Comparison of ENCODE assay signal across 29 cellular contexts in the genomic region with DNA sequence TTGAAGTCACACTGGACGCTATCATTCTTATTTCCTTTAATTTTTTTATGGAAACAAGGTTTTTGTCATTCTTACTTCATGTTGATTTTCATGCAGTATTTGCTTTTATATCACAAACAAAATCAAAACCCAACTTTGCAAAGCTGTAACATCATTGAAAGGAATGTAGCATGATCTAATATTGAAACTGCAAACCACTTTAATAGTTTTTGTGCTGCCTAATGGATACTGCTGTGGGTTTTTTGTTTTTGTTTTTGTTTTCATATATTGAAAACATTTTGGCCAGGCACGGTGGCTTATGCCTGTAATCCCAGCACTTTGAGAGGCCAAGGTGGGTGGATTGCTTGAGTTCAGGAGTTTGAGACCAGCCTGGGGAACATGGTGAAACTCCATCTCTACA.
DNase-seq lines count a peak whose midpoint lies in the region; ATAC-seq and TF ChIP-seq lines count a peak whose summit lies in the region.
"Had no signal": no experiment of that assay in that cellular context is flagged by ENCODE, and none has a peak within 500 bp of the region (broad histone marks: within the 10 kb centered on the region; RNA-seq: fewer than 3 reads in every experiment).

No MANE protein-coding gene starts in this region.

- H3F3A ChIP-seq in GM23248 (ENCODE audit: insufficient read depth), result no peaks in the 10 kb centered on the region; the same call in 1 of the 2 replicates

- no peaks in the 10 kb centered on the region for H3K9me2 ChIP-seq in GM23248 (ENCODE audit: insufficient read depth)
- H3K9me2 ChIP-seq: SK-N-SH had no signal

- no peak overlapping the region for H3K9ac ChIP-seq in adipocyte (ENCODE audit: low read length)
- H3K9ac ChIP-seq in GM23248, result no peak overlapping the region
- H3K9ac ChIP-seq: BLaER1, SK-N-SH had no signal

- intact Hi-C loops in heart right ventricle (cut with DNase I), result no loop called here

- no peaks in the 10 kb centered on the region for H3K79me2 ChIP-seq in GM23248 (ENCODE audit: insufficient read depth)

- H3K27me3 ChIP-seq in adipocyte (replicated peaks; ENCODE audit: control insufficient read depth, insufficient read depth, low read length), result no peaks in the 10 kb centered on the region
- H3K27me3 ChIP-seq in GM23248 (replicated peaks; ENCODE audit: insufficient read depth), result no peaks in the 10 kb centered on the region
- no peaks in the 10 kb centered on the region for H3K27me3 ChIP-seq in heart right ventricle
- H3K27me3 ChIP-seq: BLaER1, body of pancreas, right lobe of liver, upper lobe of left lung had no signal

- TF ChIP-seq CTCF in heart right ventricle (IDR thresholded peaks at IDR 0.05), result no peak

- H3K36me3 ChIP-seq in adipocyte (ENCODE audit: control insufficient read depth, insufficient read depth, low read length, severe bottlenecking) (no peaks in the 10 kb centered on the region), GM23248 (ENCODE audit: low read depth) (no peaks in the 10 kb centered on the region), heart right ventricle (no peaks in the 10 kb centered on the region)
- H3K36me3 ChIP-seq: BLaER1, right lobe of liver, upper lobe of left lung had no signal

- no peak overlapping the region for H2AFZ ChIP-seq in GM23248
- H2AFZ ChIP-seq: GM23338 had no signal

- 42 to 46% methylated on average over 2 of the region's 2 CpGs for WGBS in GM23248 (ENCODE audit: low coverage in 1 of 2, low lambda C conversion rate in 2 of 2, missing lambda C conversion rate in 2 of 2), 2 experiments
- WGBS in heart right ventricle, 2 donors, result 69 to 72% methylated on average over 2 of the region's 2 CpGs

- no peaks in the 10 kb centered on the region for H4K20me1 ChIP-seq in GM23248 (ENCODE audit: insufficient read depth)
- H4K20me1 ChIP-seq: BLaER1 had no signal

- H3K27ac ChIP-seq in GM23248 (no peak overlapping the region), heart right ventricle (no peak overlapping the region)
- H3K27ac ChIP-seq: BLaER1, body of pancreas, right lobe of liver, upper lobe of left lung, VCaP had no signal

- H3K4me3 ChIP-seq in adipocyte (ENCODE audit: low read length) (no peak overlapping the region), GM23248 (no peak overlapping the region), heart right ventricle (no peak overlapping the region)
- H3K4me3 ChIP-seq: BLaER1, body of pancreas, GM23338, right lobe of liver, upper lobe of left lung had no signal

- in situ Hi-C loops in GM23248 (cut with MboI), result no loop called here

- H3K4me1 ChIP-seq in adipocyte (ENCODE audit: control insufficient read depth, insufficient read depth, low read length), result no peaks in the 10 kb centered on the region
- H3K4me1 ChIP-seq in GM23248 (ENCODE audit: insufficient read depth), result peaks cover 9% of the 10 kb centered on the region
- H3K4me1 ChIP-seq in heart right ventricle, result peaks cover 0 to 6% (median 0%) of the 10 kb centered on the region in 9 donors
- H3K4me1 ChIP-seq: BLaER1, upper lobe of left lung had no signal

- H3K9me3 ChIP-seq in adipocyte (ENCODE audit: control insufficient read depth, low read length) (no peaks in the 10 kb centered on the region), GM23248 (ENCODE audit: low read depth) (no peaks in the 10 kb centered on the region), heart right ventricle (no peaks in the 10 kb centered on the region)
- H3K9me3 ChIP-seq: BLaER1, body of pancreas, right lobe of liver, SK-N-SH, upper lobe of left lung had no signal

- no peak overlapping the region for H3K4me2 ChIP-seq in GM23248 (ENCODE audit: unreplicated experiment)
- H3K4me2 ChIP-seq: BLaER1, GM23338, SK-N-SH had no signal

- ATAC-seq in GM18502 (IDR thresholded peaks at IDR 0.05; ENCODE audit: poor library complexity, unreplicated experiment) (peak; percentile 50), GM21360 (IDR thresholded peaks at IDR 0.05; ENCODE audit: unreplicated experiment) (peak; percentile 48), HG02885 (IDR thresholded peaks at IDR 0.05; ENCODE audit: poor library complexity, unreplicated experiment) (peak; percentile 64), HG03135 (IDR thresholded peaks at IDR 0.05; ENCODE audit: unreplicated experiment) (no peak), heart right ventricle (no peak)
- ATAC-seq: body of pancreas; GM23338; left lobe of liver; right lobe of liver; stimulated activated effector memory CD8-positive, alpha-beta T cell treated with anti-CD3 and anti-CD28 coated beads, Interleukin-12 subunit alpha, Interleukin-12 subunit beta, amount 100 ng/mL, for 72 hours had no signal

- DNase-seq in adipocyte (ENCODE audit: low read depth) (peak; percentile 6), GM23248 (no peak), middle frontal gyrus (ENCODE audit: extremely low spot score, low spot score) (no peak), heart right ventricle (no peak)
- DNase-seq: activated CD4-positive, alpha-beta T cell treated with anti-CD3 and anti-CD28 coated beads for 4 hours; activated T-cell treated with anti-CD3 and anti-CD28 coated beads, Interleukin-2, amount 50 U/mL, for 1 hour; body of pancreas; dermis blood vessel endothelial cell; hypothalamus; immature natural killer cell; Kasumi-1; MV-4-11; NCI-H510A; posterior cingulate gyrus; right lobe of liver; SK-N-SH; stimulated activated CD4-positive, alpha-beta T cell treated with anti-CD3 and anti-CD28 coated beads, Interleukin-12 subunit alpha, Interleukin-12 subunit beta, amount 100 ng/mL, for 4 hours; stimulated activated CD4-positive, alpha-beta T cell treated with anti-CD3 and anti-CD28 coated beads, Interleukin-4, amount 100 ng/mL, for 24 hours; T-helper 2 cell; upper lobe of left lung had no signal

Comparison
In these comparisons a context has a peak if more than half of its experiments do, and no peak if none do; other contexts are left out.
1. ATAC-seq: peak in GM18502 (single experiment), GM21360 (single experiment) and HG02885 (single experiment); none in HG03135 (single experiment) and heart right ventricle (0 of 8).